Comparison of ENCODE assay signal across 1 cellular context in genomic region chr15:48559270-48559669, GRCh38.
TF ChIP-seq lines count a peak whose summit lies in the region.

No MANE protein-coding gene starts in this region.

TF ChIP-seq in IMR-90, 13 proteins besides CTCF, POLR2A, EP300 and RAD21 (continued from another document):
- no peak for TF ChIP-seq MXI1 (IDR thresholded peaks at IDR 0.05; ENCODE audit: borderline replicate concordance, low read depth, low read length)
- no peak for TF ChIP-seq RCOR1 (IDR thresholded peaks at IDR 0.05; ENCODE audit: insufficient replicate concordance, low read length)
- no peak for TF ChIP-seq USF2 (IDR thresholded peaks at IDR 0.05; ENCODE audit: low read depth, low read length)
- TF ChIP-seq SMC3 (IDR thresholded peaks at IDR 0.05; ENCODE audit: low read depth, low read length) = no peak
- no peak for TF ChIP-seq FOS (IDR thresholded peaks at IDR 0.05; ENCODE audit: low read depth, low read length)
- no peak for TF ChIP-seq MAZ (IDR thresholded peaks at IDR 0.05; ENCODE audit: borderline replicate concordance, low read depth, low read length)
- no peak for TF ChIP-seq BHLHE40 (IDR thresholded peaks at IDR 0.05; ENCODE audit: low read depth, low read length)
- TF ChIP-seq NFE2L2 (IDR thresholded peaks at IDR 0.05; ENCODE audit: low read depth, low read length) = no peak
- no peak for TF ChIP-seq CHD1 (IDR thresholded peaks at IDR 0.05; ENCODE audit: low read depth, low read length)
